2 cellular contexts compared by ENCODE assay signal in the genomic region with DNA sequence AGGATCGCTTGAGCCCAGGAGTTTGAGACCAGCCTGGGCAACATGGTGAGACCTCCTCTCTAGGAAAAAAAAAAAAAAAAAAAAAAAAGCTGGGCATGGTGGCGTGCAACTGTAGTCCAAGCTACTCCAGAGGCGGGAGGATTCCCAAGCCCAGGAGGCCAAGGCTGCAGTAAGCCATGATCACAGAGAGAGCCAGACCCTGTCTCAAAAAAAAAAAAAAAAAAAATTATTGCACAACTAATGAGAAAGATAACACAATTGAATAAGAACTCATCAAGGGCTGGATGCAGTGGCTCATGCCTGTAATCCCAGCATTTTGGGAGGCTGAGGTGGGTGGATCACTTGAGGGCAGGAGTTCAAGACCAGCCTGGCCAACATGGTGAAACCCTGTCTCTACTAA.
TF ChIP-seq lines count a peak whose summit lies in the region.

No MANE protein-coding gene starts in this region.

TF ChIP-seq in HEK293, 187 proteins besides CTCF, POLR2A, EP300 and RAD21:
- 0 out of 2 replicates have a peak, but pooled peaks have one; percentile 50 for TF ChIP-seq ZNF248 (tag by site-specific recombination; IDR thresholded peaks at IDR 0.05)
- TF ChIP-seq ZNF514 (tag by site-specific recombination; IDR thresholded peaks at IDR 0.05) = 0 out of 2 replicates have a peak, but pooled peaks have one; percentile 13
- peak; percentile 18; the same call in 1 of the 2 replicates for TF ChIP-seq ZNF266 (tag by site-specific recombination; IDR thresholded peaks at IDR 0.05; ENCODE audit: low read depth)
- TF ChIP-seq ZFHX2 (tag by site-specific recombination; conservative IDR thresholded peaks at IDR 0.05) = peak; percentile 50
- TF ChIP-seq, protein P1, sequence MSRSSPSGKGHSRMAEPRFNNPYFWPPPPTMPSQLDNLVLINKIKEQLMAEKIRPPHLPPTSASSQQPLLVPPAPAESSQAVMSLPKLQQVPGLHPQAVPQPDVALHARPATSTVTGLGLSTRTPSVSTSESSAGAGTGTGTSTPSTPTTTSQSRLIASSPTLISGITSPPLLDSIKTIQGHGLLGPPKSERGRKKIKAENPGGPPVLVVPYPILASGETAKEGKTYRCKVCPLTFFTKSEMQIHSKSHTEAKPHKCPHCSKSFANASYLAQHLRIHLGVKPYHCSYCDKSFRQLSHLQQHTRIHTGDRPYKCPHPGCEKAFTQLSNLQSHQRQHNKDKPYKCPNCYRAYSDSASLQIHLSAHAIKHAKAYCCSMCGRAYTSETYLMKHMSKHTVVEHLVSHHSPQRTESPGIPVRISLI (tag by site-specific recombination; IDR thresholded peaks at IDR 0.05) = peak; percentile 96

TF ChIP-seq in IMR-90, 13 proteins besides CTCF, POLR2A, EP300 and RAD21:
- TF ChIP-seq CEBPB (IDR thresholded peaks at IDR 0.05; ENCODE audit: low read depth, low read length) = 0 out of 2 replicates have a peak, but pooled peaks have one; percentile 36
